In genomic region chr5:65102501-65102825, GRCh38 we compare ENCODE assay signal across 8 cellular contexts.
DNase-seq lines count a peak whose midpoint lies in the region; ATAC-seq, FAIRE-seq and TF ChIP-seq lines count a peak whose summit lies in the region.

No MANE protein-coding gene starts in this region.

- POLR2A ChIA-PET in HEK293T (lab: Yijun Ruan, JAX): interaction anchor here (3.9 kb wide), 1 partner anchor 380 kb away, joined by 16 read pairs; the partner anchor contains the start of gene ADAMTS6

- H3K9me3 ChIP-seq in mucosa of rectum (ENCODE audit: control insufficient read depth in 2 of 2, low read length in 2 of 2): no peaks in the 10 kb centered on the region

- peak overlapping the region; percentile 74 to 80 for H3K27ac ChIP-seq in mucosa of rectum (ENCODE audit: low read depth in 2 of 2, low read length in 2 of 2)

- no peak for FAIRE-seq in GM19239 (lab: Jason Lieb, UNC)

- DNase-seq in cardiac fibroblast (ENCODE audit: low read depth in 2 of 2) (no peak), dedifferentiated amniotic fluid mesenchymal stem cell (ENCODE audit: extremely low spot score) (no peak), GM19239 (ENCODE audit: insufficient read length, low spot score) (no peak), HEK293T (ENCODE audit: extremely low spot score) (no peak)

- H3K4me1 ChIP-seq in mucosa of rectum (ENCODE audit: control insufficient read depth in 2 of 2, insufficient read depth in 2 of 2, low read length in 2 of 2): peaks cover 0 to 3% of the 10 kb centered on the region in 2 donors

- H3K36me3 ChIP-seq in mucosa of rectum (ENCODE audit: control insufficient read depth in 2 of 2, insufficient read depth in 2 of 2, low read length in 2 of 2): no peaks in the 10 kb centered on the region

- H3K4me3 ChIP-seq in cardiac fibroblast (replicated peaks in 1 of 2; ENCODE audit: low read depth in 2 of 2, low read length in 2 of 2) (peak overlapping the region; percentile 37 to 42), mucosa of rectum (ENCODE audit: low read length in 2 of 2) (peak overlapping the region; percentile 69 to 75)

- H3K27me3 ChIP-seq in mucosa of rectum (ENCODE audit: control insufficient read depth in 2 of 2, insufficient read depth in 2 of 2, low read length in 2 of 2): no peaks in the 10 kb centered on the region

- no peak for TF ChIP-seq CTCF in cardiac fibroblast (IDR thresholded peaks at IDR 0.05; ENCODE audit: low read depth, low read length)

- ATAC-seq in GM18868 (IDR thresholded peaks at IDR 0.05; ENCODE audit: unreplicated experiment) (peak; percentile 2), HG03196 (IDR thresholded peaks at IDR 0.05; ENCODE audit: unreplicated experiment) (peak; percentile 6), GM18505 (IDR thresholded peaks at IDR 0.05; ENCODE audit: unreplicated experiment) (no peak)

- peak overlapping the region; percentile 26 to 77 for H3K9ac ChIP-seq in mucosa of rectum (ENCODE audit: low read depth in 1 of 2, low read length in 2 of 2)

- CTCF ChIA-PET in HEK293T (lab: Yijun Ruan, JAX): no interaction called here

- no peak for TF ChIP-seq POLR2A in GM18505 (IDR thresholded peaks at IDR 0.05; ENCODE audit: borderline replicate concordance, extremely low read depth, insufficient read depth, insufficient read length)

TF ChIP-seq in HEK293T, 16 proteins besides CTCF, POLR2A, EP300 and RAD21:
- TF ChIP-seq ELF4 (IDR thresholded peaks at IDR 0.05) (no peak), L3MBTL2 (conservative IDR thresholded peaks at IDR 0.05) (no peak), FOXM1 (IDR thresholded peaks at IDR 0.05; ENCODE audit: borderline replicate concordance) (no peak), FOXA1 (IDR thresholded peaks at IDR 0.05) (no peak), BHLHE40 (IDR thresholded peaks at IDR 0.05; ENCODE audit: borderline replicate concordance) (no peak), TARDBP (IDR thresholded peaks at IDR 0.05) (no peak), LEF1 (IDR thresholded peaks at IDR 0.05; ENCODE audit: borderline replicate concordance) (no peak), ZNF384 (IDR thresholded peaks at IDR 0.05) (no peak), SUZ12 (IDR thresholded peaks at IDR 0.05) (no peak), NFRKB (IDR thresholded peaks at IDR 0.05) (no peak), ARNT (IDR thresholded peaks at IDR 0.05) (no peak), CTBP1 (IDR thresholded peaks at IDR 0.05; ENCODE audit: borderline replicate concordance) (no peak)
- TF ChIP-seq, protein P1, sequence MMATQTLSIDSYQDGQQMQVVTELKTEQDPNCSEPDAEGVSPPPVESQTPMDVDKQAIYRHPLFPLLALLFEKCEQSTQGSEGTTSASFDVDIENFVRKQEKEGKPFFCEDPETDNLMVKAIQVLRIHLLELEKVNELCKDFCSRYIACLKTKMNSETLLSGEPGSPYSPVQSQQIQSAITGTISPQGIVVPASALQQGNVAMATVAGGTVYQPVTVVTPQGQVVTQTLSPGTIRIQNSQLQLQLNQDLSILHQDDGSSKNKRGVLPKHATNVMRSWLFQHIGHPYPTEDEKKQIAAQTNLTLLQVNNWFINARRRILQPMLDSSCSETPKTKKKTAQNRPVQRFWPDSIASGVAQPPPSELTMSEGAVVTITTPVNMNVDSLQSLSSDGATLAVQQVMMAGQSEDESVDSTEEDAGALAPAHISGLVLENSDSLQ (IDR thresholded peaks at IDR 0.05): no peak
